17 cellular contexts compared by ENCODE assay signal in genomic region chr10:115989621-115990020, GRCh38.
DNase-seq lines count a peak whose midpoint lies in the region; FAIRE-seq and TF ChIP-seq lines count a peak whose summit lies in the region.
"Had no signal": no experiment of that assay in that cellular context is flagged by ENCODE, and none has a peak within 500 bp of the region (broad histone marks: within the 10 kb centered on the region; RNA-seq: fewer than 3 reads in every experiment).

No MANE protein-coding gene starts in this region.

- H3K36me3 ChIP-seq in bronchial epithelial cell (ENCODE audit: control insufficient read depth, insufficient read depth, low read length), result no peaks in the 10 kb centered on the region
- no peaks in the 10 kb centered on the region for H3K36me3 ChIP-seq in kidney epithelial cell (ENCODE audit: control insufficient read depth, insufficient read depth, low read length)

- no peak for FAIRE-seq in RCC 7860 (lab: Jason Lieb, UNC)
- no peak for FAIRE-seq in bronchial epithelial cell (lab: Jason Lieb, UNC)

- in situ Hi-C loops in ACHN (cut with HindIII; ENCODE audit: low pct_ligation_motif_present, low pct_unique_long_range_greater_than_20kb, low sequenced_read_pairs), result no loop called here

- DNase-seq in EL (peak; percentile 13), RCC 7860 (ENCODE audit: low spot score) (peak; percentile 45), bronchial epithelial cell (ENCODE audit: low read depth) (peak; percentile 23), kidney epithelial cell (ENCODE audit: low read depth) (peak; percentile 2), ACHN (no peak), inferior parietal cortex (ENCODE audit: extremely low spot score) (no peak), NCI-H146 treated with DMSO at 0.1 percent for 48 hours (lab: John Stamatoyannopoulos, UW; ENCODE audit: unreplicated experiment) (no peak)
- no peak for DNase-seq in stimulated activated CD4-positive, alpha-beta T cell treated with anti-CD3 and anti-CD28 coated beads, Interleukin-15, amount 100 ng/mL, for 24 hours
- DNase-seq: Caco-2, DMS153, H9, Kasumi-1, NCI-H1105 treated with DMSO at 0.1 percent for 48 hours, NCI-H187 treated with DMSO at 0.1 percent for 48 hours, NCI-H69, OCI-M1 had no signal

- no peaks in the 10 kb centered on the region for H3K27me3 ChIP-seq in bronchial epithelial cell (ENCODE audit: control insufficient read depth, insufficient read depth, low read length)
- H3K27me3 ChIP-seq in kidney epithelial cell (ENCODE audit: control insufficient read depth, insufficient read depth, low read length), result no peaks in the 10 kb centered on the region

- no peak overlapping the region for H3K4me3 ChIP-seq in bronchial epithelial cell (ENCODE audit: low read depth, low read length)
- H3K4me3 ChIP-seq in kidney epithelial cell (ENCODE audit: low read depth, low read length), result no peak overlapping the region
- H3K4me3 ChIP-seq: SK-N-MC had no signal

- TF ChIP-seq CTCF in bronchial epithelial cell (IDR thresholded peaks at IDR 0.05; ENCODE audit: insufficient read depth, low read length, severe bottlenecking) (no peak), kidney epithelial cell (IDR thresholded peaks at IDR 0.05; ENCODE audit: insufficient read depth, low read length, poor library complexity, severe bottlenecking) (no peak)

Comparison
In these comparisons a context has a peak if more than half of its experiments do, and no peak if none do; other contexts are left out.
1. DNase-seq: peak in EL (single experiment), RCC 7860 (single experiment), bronchial epithelial cell (single experiment) and kidney epithelial cell (single experiment); none in ACHN (single experiment), inferior parietal cortex (single experiment), stimulated activated CD4-positive, alpha-beta T cell treated with anti-CD3 and anti-CD28 coated beads, Interleukin-15, amount 100 ng/mL, for 24 hours (single experiment) and NCI-H146 treated with DMSO at 0.1 percent for 48 hours (single experiment).